24 cellular contexts compared by ENCODE assay signal in the genomic region with DNA sequence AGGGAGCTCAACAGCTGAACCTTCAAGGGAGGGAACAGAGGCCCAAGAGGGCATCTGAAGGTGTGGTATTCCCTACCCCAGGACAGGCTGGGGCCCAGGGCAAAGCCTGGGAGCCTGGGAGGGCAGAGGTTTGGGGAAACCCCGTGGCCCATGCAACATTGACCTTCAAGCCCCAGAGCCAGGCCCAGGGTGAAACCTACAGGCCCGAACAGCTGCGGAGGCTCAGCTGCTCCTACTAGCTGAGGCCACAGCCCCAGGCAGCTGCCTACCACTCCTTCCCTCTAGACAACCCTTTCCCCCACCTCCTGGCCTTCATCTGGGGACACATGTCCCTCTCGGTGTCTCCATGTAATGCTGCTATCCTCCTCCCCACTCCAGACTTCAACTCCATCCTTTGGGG. TPM values are rescaled to one million over a fixed set of nuclear protein-coding genes. Genes with fewer than 3 reads are reported as not detected.
DNase-seq lines count a peak whose midpoint lies in the region; ATAC-seq, FAIRE-seq and TF ChIP-seq lines count a peak whose summit lies in the region.
"Had no signal": no experiment of that assay in that cellular context is flagged by ENCODE, and none has a peak within 500 bp of the region (broad histone marks: within the 10 kb centered on the region; RNA-seq: fewer than 3 reads in every experiment).

No MANE protein-coding gene starts in this region.

- H3K4me3 ChIP-seq in kidney (ENCODE audit: low read length in 2 of 2) (peak overlapping the region in 1 of 2 donors; percentile 40), skeletal muscle cell (ENCODE audit: low read depth, low read length) (no peak overlapping the region)
- H3K4me3 ChIP-seq: spleen had no signal

- no peak for ATAC-seq in sciatic nerve
- ATAC-seq in HG03520 (IDR thresholded peaks at IDR 0.05; ENCODE audit: unreplicated experiment) = no peak
- ATAC-seq: activated T-helper 17 cell treated with anti-CD3 and anti-CD28 coated beads, Interleukin-2, amount 50 U/mL, for 72 hours had no signal

- POLR2A ChIA-PET in RWPE1 (lab: Yijun Ruan, JAX; ENCODE audit: low non-redundant PET) = interaction anchor here (0.9 kb wide), 1 partner anchor 13 kb away, joined by 3 read pairs; no protein-coding TSS in a partner anchor

- peaks cover 97% of the 10 kb centered on the region for H3K36me3 Mint-ChIP-seq in Calu3 (ENCODE audit: insufficient read depth, unreplicated experiment)
- H3K36me3 Mint-ChIP-seq: activated naive CD8-positive, alpha-beta T cell treated with anti-CD3 and anti-CD28 coated beads, Interleukin-2, amount 10 ng/mL, durations not matched to agents 7 days and 5 days; natural killer cell treated with Interleukin-12 subunit alpha and Interleukin-12 subunit beta and Interleukin-15 and Interleukin-18, amount 100 ng/mL, for 72 hours had no signal

- H3K9me3 Mint-ChIP-seq in Calu3 (ENCODE audit: low read depth, unreplicated experiment) = no peaks in the 10 kb centered on the region
- H3K9me3 Mint-ChIP-seq: activated naive CD8-positive, alpha-beta T cell treated with anti-CD3 and anti-CD28 coated beads, Interleukin-2, amount 10 ng/mL, durations not matched to agents 7 days and 5 days; activated T-helper 17 cell treated with anti-CD3 and anti-CD28 coated beads, Interleukin-2, amount 50 U/mL, for 72 hours; natural killer cell treated with Interleukin-12 subunit alpha and Interleukin-12 subunit beta and Interleukin-15 and Interleukin-18, amount 100 ng/mL, for 72 hours had no signal

- H3K4me1 ChIP-seq in kidney (ENCODE audit: control insufficient read depth in 1 of 2, insufficient read depth in 1 of 2, low read depth in 1 of 2, low read length in 2 of 2) = peaks cover 23 to 39% of the 10 kb centered on the region in 2 donors

- peak overlapping the region; percentile 91 for H3K27ac ChIP-seq in RWPE1
- peak overlapping the region; percentile 80 to 93 for H3K27ac ChIP-seq in kidney (ENCODE audit: low read depth in 2 of 2, low read length in 2 of 2)
- H3K27ac ChIP-seq: spleen had no signal

- peak overlapping the region in 1 of 2 donors; percentile 87 for H3K9ac ChIP-seq in kidney (ENCODE audit: low read length in 2 of 2)

- no peak for DNase-seq in Calu3
- DNase-seq in RWPE1 (ENCODE audit: low spot score) = no peak
- peak; percentile 54 for DNase-seq in kidney
- peak; percentile 22 for DNase-seq in skeletal muscle cell (ENCODE audit: low read depth)
- no peak for DNase-seq in NCI-H1417 (lab: John Stamatoyannopoulos, UW)
- no peak for DNase-seq in SKM-1 (lab: John Stamatoyannopoulos, UW; ENCODE audit: unreplicated experiment)
- no peak for DNase-seq in sciatic nerve (ENCODE audit: low spot score)
- DNase-seq: activated CD4-positive, alpha-beta T cell treated with anti-CD3 and anti-CD28 coated beads for 48 hours; activated naive CD8-positive, alpha-beta T cell treated with anti-CD3 and anti-CD28 coated beads, Interleukin-2, amount 10 ng/mL, durations not matched to agents 7 days and 5 days; C1 segment of cervical spinal cord; foreskin fibroblast; NCI-H2171 treated with DMSO at 0.1 percent for 48 hours; NCI-H69; SHP77 treated with DMSO at 0.1 percent for 48 hours; spleen; stimulated activated CD4-positive, alpha-beta T cell treated with anti-CD3 and anti-CD28 coated beads, Interleukin-4, amount 100 ng/mL, for 24 hours; T-helper 1 cell had no signal

- H3K27ac Mint-ChIP-seq in Calu3 (ENCODE audit: unreplicated experiment) = peak overlapping the region; percentile 84
- H3K27ac Mint-ChIP-seq: activated naive CD8-positive, alpha-beta T cell treated with anti-CD3 and anti-CD28 coated beads, Interleukin-2, amount 10 ng/mL, durations not matched to agents 7 days and 5 days; activated T-helper 17 cell treated with anti-CD3 and anti-CD28 coated beads, Interleukin-2, amount 50 U/mL, for 72 hours; natural killer cell treated with Interleukin-12 subunit alpha and Interleukin-12 subunit beta and Interleukin-15 and Interleukin-18, amount 100 ng/mL, for 72 hours had no signal

- TF ChIP-seq CTCF in Calu3 (IDR thresholded peaks at IDR 0.05; ENCODE audit: unreplicated experiment) (no peak), RWPE1 (conservative IDR thresholded peaks at IDR 0.05; ENCODE audit: low read depth) (no peak), kidney (IDR thresholded peaks at IDR 0.05; ENCODE audit: borderline replicate concordance, extremely low read depth, insufficient read depth) (no peak)

- intact Hi-C loops in Calu3 (cut with micrococcal nuclease; ENCODE audit: unreplicated experiment) = no loop called here
- intact Hi-C loops in kidney (cut with DNase I) = no loop called here
- intact Hi-C loops in sciatic nerve (cut with DNase I) = no loop called here

- H3K36me3 ChIP-seq in kidney (ENCODE audit: control insufficient read depth in 1 of 2, insufficient read depth in 2 of 2, low read length in 2 of 2) = no peaks in the 10 kb centered on the region
- H3K36me3 ChIP-seq: spleen had no signal

- FAIRE-seq in kidney (lab: Jason Lieb, UNC) = no peak
- FAIRE-seq: colon had no signal

- peaks cover 70% of the 10 kb centered on the region for H3K4me1 Mint-ChIP-seq in Calu3 (ENCODE audit: low read depth, unreplicated experiment)
- H3K4me1 Mint-ChIP-seq: activated naive CD8-positive, alpha-beta T cell treated with anti-CD3 and anti-CD28 coated beads, Interleukin-2, amount 10 ng/mL, durations not matched to agents 7 days and 5 days had no signal

- no TSS peak for BruUV-seq in Calu3 (replicated peaks; lab: Mats Ljungman, UMichigan)

- CTCF ChIA-PET in Calu3 (lab: Charles Lee) = interaction anchor here (0.9 to 2.5 kb wide), 5 partner anchors 9 to 87 kb away, joined by 3 to 8 read pairs (median 4); no protein-coding TSS in a partner anchor
- CTCF ChIA-PET in RWPE1 (lab: Yijun Ruan, JAX) = interaction anchor here (0.6 to 5.0 kb wide), 5 partner anchors 10 to 85 kb away, joined by 3 to 32 read pairs (median 3); no protein-coding TSS in a partner anchor

- no peaks in the 10 kb centered on the region for H3K9me3 ChIP-seq in kidney (ENCODE audit: control insufficient read depth in 1 of 2, low read length in 2 of 2)
- H3K9me3 ChIP-seq: spleen had no signal

- peak overlapping the region; percentile 87 for H3K4me3 Mint-ChIP-seq in Calu3 (ENCODE audit: low read depth, unreplicated experiment)
- H3K4me3 Mint-ChIP-seq: activated naive CD8-positive, alpha-beta T cell treated with anti-CD3 and anti-CD28 coated beads, Interleukin-2, amount 10 ng/mL, durations not matched to agents 7 days and 5 days; activated T-helper 17 cell treated with anti-CD3 and anti-CD28 coated beads, Interleukin-2, amount 50 U/mL, for 72 hours; natural killer cell treated with Interleukin-12 subunit alpha and Interleukin-12 subunit beta and Interleukin-15 and Interleukin-18, amount 100 ng/mL, for 72 hours had no signal

- H3K27me3 Mint-ChIP-seq in Calu3 (ENCODE audit: unreplicated experiment) = no peaks in the 10 kb centered on the region
- H3K27me3 Mint-ChIP-seq: progenitor cell of endocrine pancreas had no signal

RNA-seq across cellular contexts. Expression of a gene that starts 3.2 kb away (rescaled TPM):
- total RNA-seq in Calu3 (2022) (209 and 244 TPM in 2 replicates), kidney (72.6 TPM), sciatic nerve (0.76 TPM)
- polyA plus RNA-seq in kidney (ENCODE audit: insufficient read depth, low read depth, low replicate concordance) = 70.7 TPM
- total RNA-seq: activated naive CD8-positive, alpha-beta T cell treated with anti-CD3 and anti-CD28 coated beads, Interleukin-2, amount 10 ng/mL, durations not matched to agents 7 days and 5 days; activated T-helper 17 cell treated with anti-CD3 and anti-CD28 coated beads, Interleukin-2, amount 50 U/mL, for 72 hours; natural killer cell treated with Interleukin-12 subunit alpha and Interleukin-12 subunit beta and Interleukin-15 and Interleukin-18, amount 100 ng/mL, for 72 hours had no signal

RNA-seq across cellular contexts. Expression of a gene that starts 18.5 kb away (rescaled TPM):
- total RNA-seq in Calu3 (2022) (1.4 and 2.2 TPM in 2 replicates), kidney (2.1 TPM), sciatic nerve (63.7 TPM)
- 117 TPM for polyA plus RNA-seq in kidney (ENCODE audit: insufficient read depth, low read depth, low replicate concordance)
- total RNA-seq: activated naive CD8-positive, alpha-beta T cell treated with anti-CD3 and anti-CD28 coated beads, Interleukin-2, amount 10 ng/mL, durations not matched to agents 7 days and 5 days; activated T-helper 17 cell treated with anti-CD3 and anti-CD28 coated beads, Interleukin-2, amount 50 U/mL, for 72 hours; natural killer cell treated with Interleukin-12 subunit alpha and Interleukin-12 subunit beta and Interleukin-15 and Interleukin-18, amount 100 ng/mL, for 72 hours had no signal

RNA-seq across cellular contexts. Expression of a gene that starts 25.6 kb away (rescaled TPM):
- total RNA-seq in Calu3 (2022) (not detected in 2 replicates), kidney (not detected), sciatic nerve (0.22 TPM)
- 17.7 TPM for polyA plus RNA-seq in kidney (ENCODE audit: insufficient read depth, low read depth, low replicate concordance)
- total RNA-seq: activated naive CD8-positive, alpha-beta T cell treated with anti-CD3 and anti-CD28 coated beads, Interleukin-2, amount 10 ng/mL, durations not matched to agents 7 days and 5 days; activated T-helper 17 cell treated with anti-CD3 and anti-CD28 coated beads, Interleukin-2, amount 50 U/mL, for 72 hours; kidney epithelial cell; natural killer cell treated with Interleukin-12 subunit alpha and Interleukin-12 subunit beta and Interleukin-15 and Interleukin-18, amount 100 ng/mL, for 72 hours; progenitor cell of endocrine pancreas; spleen had no signal
- polyA plus RNA-seq: urinary bladder had no signal

Comparison
In these comparisons a context has a peak if more than half of its experiments do, and no peak if none do; other contexts are left out.
1. DNase-seq: peak in kidney (single experiment) and skeletal muscle cell (single experiment); none in Calu3 (single experiment), RWPE1 (single experiment), NCI-H1417 (0 of 3), SKM-1 (single experiment) and sciatic nerve (single experiment).
2. RNA of a gene that starts 3.2 kb away (total RNA-seq): 209 to 244 TPM in Calu3 and 72.6 TPM in kidney (single experiment); 0.76 TPM in sciatic nerve (single experiment); every median in the first group is over 10 times any median in the second.
3. RNA of a gene that starts 18.5 kb away (total RNA-seq): 63.7 TPM in sciatic nerve (single experiment); 2.1 TPM in kidney (single experiment) and 1.4 to 2.2 TPM in Calu3; every median in the first group is over 10 times any median in the second.